In genomic region chr5:33843579-33843978, GRCh38 we compare ENCODE assay signal across 22 cellular contexts. TPM values are rescaled to one million over a fixed set of nuclear protein-coding genes. Genes with fewer than 3 reads are reported as not detected.
A peak's percentile ranks its signal among the peaks of the same experiment; 100 is the strongest.
DNase-seq lines count a peak whose midpoint lies in the region; TF ChIP-seq lines count a peak whose summit lies in the region.
"Had no signal": no experiment of that assay in that cellular context is flagged by ENCODE, and none has a peak within 500 bp of the region (broad histone marks: within the 10 kb centered on the region; RNA-seq: fewer than 3 reads in every experiment).

No MANE protein-coding gene starts in this region.

- in situ Hi-C loops in astrocyte of the spinal cord (cut with HindIII; ENCODE audit: low sequenced_read_pairs) = no loop called here

- no peak overlapping the region for H3K4ac ChIP-seq in mesendoderm (ENCODE audit: low read depth, low read length)

- H2BK5ac ChIP-seq in mesendoderm (ENCODE audit: low read length) = no peak overlapping the region

- peak; percentile 91 for DNase-seq in HS-5 (ENCODE audit: low read depth)
- peak; percentile 68 for DNase-seq in astrocyte of the spinal cord (ENCODE audit: low read depth, low spot score)
- DNase-seq in foreskin fibroblast = peak; percentile 64 to 73
- DNase-seq in mesendoderm = no peak
- no peak for DNase-seq in effector CD4-positive, alpha-beta T cell
- no peak for DNase-seq in SIG-M5 (lab: John Stamatoyannopoulos, UW)
- DNase-seq in substantia nigra (lab: John Stamatoyannopoulos, UW) = no peak
- DNase-seq: activated CD4-positive, alpha-beta T cell treated with anti-CD3 and anti-CD28 coated beads, Interleukin-2, amount 10 ng/mL, durations not matched to agents 7 days and 5 days; activated naive CD4-positive, alpha-beta T cell treated with Interleukin-2 at 50 U/mL for 16 hours; cortex of kidney; DND-41; erythroblast; heart right ventricle; immature natural killer cell; naive B cell; NCI-H2171; NCI-H82; pancreas; sigmoid colon; stimulated activated CD4-positive, alpha-beta T cell treated with anti-CD3 and anti-CD28 coated beads, Interleukin-4, amount 100 ng/mL, for 1 hour had no signal

- no peak overlapping the region for H3K18ac ChIP-seq in mesendoderm (ENCODE audit: low read length)

- no peak overlapping the region for H3K56ac ChIP-seq in mesendoderm (ENCODE audit: low read length)

- no peak overlapping the region for H4K8ac ChIP-seq in mesendoderm (ENCODE audit: low read depth, low read length)

- WGBS in mesendoderm (ENCODE audit: extremely low coverage, insufficient coverage, low lambda C conversion rate) = no CpG with 5 or more reads among the region's 3 CpGs

- no peak overlapping the region for H2BK120ac ChIP-seq in mesendoderm (ENCODE audit: low read depth, low read length)

- no peak overlapping the region for H4K5ac ChIP-seq in mesendoderm (ENCODE audit: low read length)

- no peak overlapping the region for H2BK15ac ChIP-seq in mesendoderm (replicated peaks; ENCODE audit: low read depth)

- H3K4me3 ChIP-seq in ACC112 (ENCODE audit: low read depth, low read length) (no peak overlapping the region), astrocyte of the spinal cord (ENCODE audit: low read depth, low read length) (no peak overlapping the region), foreskin fibroblast (ENCODE audit: low read depth in 1 of 2, low read length in 2 of 2) (no peak overlapping the region), mesendoderm (ENCODE audit: low read length) (no peak overlapping the region)
- H3K4me3 ChIP-seq: heart right ventricle, lung, pancreas, sigmoid colon had no signal

- no peak overlapping the region for H3K4me2 ChIP-seq in mesendoderm (ENCODE audit: low read length)

- H2AFZ ChIP-seq in ACC112 (ENCODE audit: low read length, unreplicated experiment) = no peak overlapping the region

- H3K36me3 ChIP-seq in ACC112 (ENCODE audit: insufficient read depth, low read length) (no peaks in the 10 kb centered on the region; the same call in 1 of the 2 replicates), mesendoderm (ENCODE audit: control insufficient read depth, insufficient read depth, low read length) (no peaks in the 10 kb centered on the region)
- H3K36me3 ChIP-seq: heart right ventricle, pancreas, sigmoid colon had no signal

- H3K4me1 ChIP-seq in ACC112 (ENCODE audit: control insufficient read depth, insufficient read depth, low read length, unreplicated experiment) (peaks cover 49% of the 10 kb centered on the region), mesendoderm (ENCODE audit: control insufficient read depth, low read depth, low read length) (no peaks in the 10 kb centered on the region)
- H3K4me1 ChIP-seq: pancreas had no signal

- peak overlapping the region; percentile 61 for H3K27ac ChIP-seq in ACC112 (ENCODE audit: low read depth, low read length)
- H3K27ac ChIP-seq in mesendoderm (ENCODE audit: low read depth, low read length) = no peak overlapping the region
- no peak overlapping the region for H3K27ac ChIP-seq in substantia nigra (ENCODE audit: low read depth, low read length, poor library complexity, severe bottlenecking)
- H3K27ac ChIP-seq: heart right ventricle, pancreas, sigmoid colon had no signal

- TF ChIP-seq CTCF in astrocyte of the spinal cord (IDR thresholded peaks at IDR 0.05; ENCODE audit: low read depth, low read length) = no peak
- TF ChIP-seq CTCF in foreskin fibroblast (IDR thresholded peaks at IDR 0.05; ENCODE audit: low read depth, low read length) = no peak

- H3K9ac ChIP-seq in mesendoderm (ENCODE audit: low read length) = no peak overlapping the region

- no peaks in the 10 kb centered on the region for H3K79me1 ChIP-seq in mesendoderm (ENCODE audit: low read length)

- H3K23ac ChIP-seq in mesendoderm (ENCODE audit: low read length) = no peak overlapping the region

- H2AK5ac ChIP-seq in mesendoderm (ENCODE audit: low read length) = no peak overlapping the region

- H3K27me3 ChIP-seq in ACC112 (ENCODE audit: insufficient read depth, low read length) = no peaks in the 10 kb centered on the region
- no peaks in the 10 kb centered on the region for H3K27me3 ChIP-seq in mesendoderm (ENCODE audit: insufficient read depth, low read length, poor library complexity)
- H3K27me3 ChIP-seq: heart right ventricle, pancreas, sigmoid colon had no signal

- peaks cover 52% of the 10 kb centered on the region for H3K79me2 ChIP-seq in ACC112 (ENCODE audit: control insufficient read depth, insufficient read depth, low read length, unreplicated experiment)
- no peaks in the 10 kb centered on the region for H3K79me2 ChIP-seq in mesendoderm (ENCODE audit: control insufficient read depth, insufficient read depth, low read length)

RNA-seq across cellular contexts. Expression of gene ADAMTS12, which starts 48.2 kb away (rescaled TPM):
- 2.5 TPM for polyA plus RNA-seq in mesendoderm (2013, experiment 1 of 2)
- polyA plus RNA-seq in mesendoderm (2013, experiment 2 of 2) = 2.5 TPM
- polyA plus RNA-seq: immature natural killer cell had no signal

Comparison
In these comparisons a context has a peak if more than half of its experiments do, and no peak if none do; other contexts are left out.
1. DNase-seq: peak in HS-5 (single experiment), astrocyte of the spinal cord (single experiment) and foreskin fibroblast (2 of 2); none in mesendoderm (single experiment), effector CD4-positive, alpha-beta T cell (single experiment), SIG-M5 (single experiment) and substantia nigra (0 of 49).